In the genomic region with DNA sequence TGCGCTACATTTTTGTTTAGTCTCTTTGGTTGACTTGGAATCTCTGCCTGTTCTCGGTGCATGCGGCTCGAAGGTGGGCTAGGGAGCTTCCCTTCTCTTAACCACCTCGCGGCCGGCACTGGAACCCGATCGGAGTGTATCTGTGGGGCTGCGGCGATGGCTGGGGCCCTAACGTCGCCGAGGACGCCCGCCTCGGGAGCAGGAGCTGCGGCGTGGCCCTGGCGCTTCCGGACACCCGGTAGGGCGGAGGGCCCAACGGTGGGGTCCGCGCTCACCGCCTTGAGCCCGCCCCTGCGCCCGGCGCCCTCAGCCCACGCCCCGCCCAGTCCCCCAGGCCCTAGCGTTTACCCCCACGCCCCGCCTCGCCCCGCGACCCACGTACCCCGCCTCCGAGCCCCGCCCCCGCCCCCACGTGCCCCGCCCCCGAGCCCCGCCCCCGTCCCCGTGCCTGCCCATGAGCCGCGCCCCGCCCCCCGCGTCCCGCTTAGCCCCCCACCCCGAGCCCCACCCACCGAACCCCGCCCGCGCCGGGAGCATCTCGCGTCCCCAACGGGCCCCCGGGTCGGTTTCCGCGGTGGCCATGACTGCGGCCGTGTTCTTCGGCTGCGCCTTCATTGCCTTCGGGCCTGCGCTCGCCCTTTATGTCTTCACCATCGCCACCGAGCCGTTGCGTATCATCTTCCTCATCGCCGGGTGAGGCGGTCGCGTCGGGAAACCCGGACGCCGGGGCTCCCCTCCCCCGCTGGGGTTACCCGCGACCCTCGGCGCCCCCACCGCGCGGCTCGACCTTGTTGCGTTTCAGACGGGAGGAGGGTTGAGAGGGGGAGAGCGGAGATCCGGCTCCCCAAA, we compare ENCODE assay signal across 1 cellular context.
TF ChIP-seq lines count a peak whose summit lies in the region.

Gene APH1B (plus strand): TSS at position 562 of the 849 bp plus-strand sequence. CDS start 19 bp downstream, at position 581.

TF ChIP-seq in HepG2, 621 proteins besides CTCF, POLR2A, EP300 and RAD21 (continued from another document and continues in another):
- TF ChIP-seq PRMT3 (CRISPR knock-in tag; IDR thresholded peaks at IDR 0.05; ENCODE audit: borderline replicate concordance, low read depth) = no peak
- no peak for TF ChIP-seq RXRB (CRISPR knock-in tag; IDR thresholded peaks at IDR 0.05; ENCODE audit: borderline replicate concordance)
- TF ChIP-seq ZFP36L2 (CRISPR knock-in tag; IDR thresholded peaks at IDR 0.05) = no peak
- TF ChIP-seq, protein P1, sequence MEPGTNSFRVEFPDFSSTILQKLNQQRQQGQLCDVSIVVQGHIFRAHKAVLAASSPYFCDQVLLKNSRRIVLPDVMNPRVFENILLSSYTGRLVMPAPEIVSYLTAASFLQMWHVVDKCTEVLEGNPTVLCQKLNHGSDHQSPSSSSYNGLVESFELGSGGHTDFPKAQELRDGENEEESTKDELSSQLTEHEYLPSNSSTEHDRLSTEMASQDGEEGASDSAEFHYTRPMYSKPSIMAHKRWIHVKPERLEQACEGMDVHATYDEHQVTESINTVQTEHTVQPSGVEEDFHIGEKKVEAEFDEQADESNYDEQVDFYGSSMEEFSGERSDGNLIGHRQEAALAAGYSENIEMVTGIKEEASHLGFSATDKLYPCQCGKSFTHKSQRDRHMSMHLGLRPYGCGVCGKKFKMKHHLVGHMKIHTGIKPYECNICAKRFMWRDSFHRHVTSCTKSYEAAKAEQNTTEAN (CRISPR knock-in tag; conservative IDR thresholded peaks at IDR 0.05) = no peak
- TF ChIP-seq KAT7 (CRISPR knock-in tag; IDR thresholded peaks at IDR 0.05; ENCODE audit: borderline replicate concordance) = 0 out of 2 replicates have a peak, but pooled peaks have one; percentile 40
- TF ChIP-seq ZFP1 (CRISPR knock-in tag; IDR thresholded peaks at IDR 0.05) = no peak
- peak; percentile 51 for TF ChIP-seq HNRNPK (IDR thresholded peaks at IDR 0.05; ENCODE audit: low read depth, low read length, poor library complexity, severe bottlenecking)
- TF ChIP-seq FOXO1 (CRISPR knock-in tag; IDR thresholded peaks at IDR 0.05) = no peak
- TF ChIP-seq HNRNPLL (IDR thresholded peaks at IDR 0.05; ENCODE audit: low read depth, low read length, poor library complexity, severe bottlenecking) = peak; percentile 46
- no peak for TF ChIP-seq ZBTB21 (CRISPR knock-in tag; IDR thresholded peaks at IDR 0.05)
- TF ChIP-seq ZNF577 (CRISPR knock-in tag; IDR thresholded peaks at IDR 0.05; ENCODE audit: borderline replicate concordance, low read depth) = no peak
- 0 out of 2 replicates have a peak, but pooled peaks have one; percentile 38 for TF ChIP-seq ZNF605 (CRISPR knock-in tag; IDR thresholded peaks at IDR 0.05)
- no peak for TF ChIP-seq MAZ (IDR thresholded peaks at IDR 0.05; ENCODE audit: borderline replicate concordance, low read depth, low read length)
- no peak for TF ChIP-seq MAZ (CRISPR knock-in tag; IDR thresholded peaks at IDR 0.05; ENCODE audit: low read depth)
- TF ChIP-seq, protein P2, sequence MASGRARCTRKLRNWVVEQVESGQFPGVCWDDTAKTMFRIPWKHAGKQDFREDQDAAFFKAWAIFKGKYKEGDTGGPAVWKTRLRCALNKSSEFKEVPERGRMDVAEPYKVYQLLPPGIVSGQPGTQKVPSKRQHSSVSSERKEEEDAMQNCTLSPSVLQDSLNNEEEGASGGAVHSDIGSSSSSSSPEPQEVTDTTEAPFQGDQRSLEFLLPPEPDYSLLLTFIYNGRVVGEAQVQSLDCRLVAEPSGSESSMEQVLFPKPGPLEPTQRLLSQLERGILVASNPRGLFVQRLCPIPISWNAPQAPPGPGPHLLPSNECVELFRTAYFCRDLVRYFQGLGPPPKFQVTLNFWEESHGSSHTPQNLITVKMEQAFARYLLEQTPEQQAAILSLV (CRISPR knock-in tag; IDR thresholded peaks at IDR 0.05; ENCODE audit: borderline replicate concordance) = no peak
- no peak for TF ChIP-seq ZEB1 (IDR thresholded peaks at IDR 0.05; ENCODE audit: insufficient replicate concordance, low read depth)
- no peak for TF ChIP-seq GMEB1 (CRISPR knock-in tag; IDR thresholded peaks at IDR 0.05; ENCODE audit: borderline replicate concordance)
- no peak for TF ChIP-seq ADNP (CRISPR knock-in tag; IDR thresholded peaks at IDR 0.05)
- TF ChIP-seq, protein P3, sequence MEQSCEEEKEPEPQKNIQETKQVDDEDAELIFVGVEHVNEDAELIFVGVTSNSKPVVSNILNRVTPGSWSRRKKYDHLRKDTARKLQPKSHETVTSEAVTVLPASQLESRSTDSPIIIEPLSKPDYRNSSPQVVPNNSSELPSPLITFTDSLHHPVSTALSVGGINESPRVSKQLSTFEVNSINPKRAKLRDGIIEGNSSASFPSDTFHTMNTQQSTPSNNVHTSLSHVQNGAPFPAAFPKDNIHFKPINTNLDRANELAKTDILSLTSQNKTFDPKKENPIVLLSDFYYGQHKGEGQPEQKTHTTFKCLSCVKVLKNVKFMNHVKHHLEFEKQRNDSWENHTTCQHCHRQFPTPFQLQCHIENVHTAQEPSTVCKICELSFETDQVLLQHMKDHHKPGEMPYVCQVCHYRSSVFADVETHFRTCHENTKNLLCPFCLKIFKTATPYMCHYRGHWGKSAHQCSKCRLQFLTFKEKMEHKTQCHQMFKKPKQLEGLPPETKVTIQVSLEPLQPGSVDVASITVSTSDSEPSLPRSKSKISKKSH (CRISPR knock-in tag; IDR thresholded peaks at IDR 0.05; ENCODE audit: borderline replicate concordance) = no peak
- no peak for TF ChIP-seq CCAR2 (optimal IDR thresholded peaks at IDR 0.05; ENCODE audit: low read depth, low read length)
- TF ChIP-seq CBX1 (IDR thresholded peaks at IDR 0.05; ENCODE audit: low read depth) = no peak
- no peak for TF ChIP-seq NAIF1 (CRISPR knock-in tag; IDR thresholded peaks at IDR 0.05; ENCODE audit: borderline replicate concordance)
- TF ChIP-seq, protein P4, sequence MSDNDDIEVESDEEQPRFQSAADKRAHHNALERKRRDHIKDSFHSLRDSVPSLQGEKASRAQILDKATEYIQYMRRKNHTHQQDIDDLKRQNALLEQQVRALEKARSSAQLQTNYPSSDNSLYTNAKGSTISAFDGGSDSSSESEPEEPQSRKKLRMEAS (IDR thresholded peaks at IDR 0.05) = peak; percentile 78
- no peak for TF ChIP-seq RARA (CRISPR knock-in tag; IDR thresholded peaks at IDR 0.05)
- no peak for TF ChIP-seq ARNTL (CRISPR knock-in tag; IDR thresholded peaks at IDR 0.05)
- TF ChIP-seq ZNF224 (CRISPR knock-in tag; IDR thresholded peaks at IDR 0.05) = no peak
- peak; percentile 75 for TF ChIP-seq GABPB1 (CRISPR knock-in tag; IDR thresholded peaks at IDR 0.05)
- TF ChIP-seq SMAD9 (CRISPR knock-in tag; IDR thresholded peaks at IDR 0.05) = no peak
- no peak for TF ChIP-seq HNF4G (IDR thresholded peaks at IDR 0.05; ENCODE audit: borderline replicate concordance, low read depth, low read length)
- TF ChIP-seq HNF4G (CRISPR knock-in tag; IDR thresholded peaks at IDR 0.05; ENCODE audit: borderline replicate concordance, low read depth) = no peak
- TF ChIP-seq, protein P5, sequence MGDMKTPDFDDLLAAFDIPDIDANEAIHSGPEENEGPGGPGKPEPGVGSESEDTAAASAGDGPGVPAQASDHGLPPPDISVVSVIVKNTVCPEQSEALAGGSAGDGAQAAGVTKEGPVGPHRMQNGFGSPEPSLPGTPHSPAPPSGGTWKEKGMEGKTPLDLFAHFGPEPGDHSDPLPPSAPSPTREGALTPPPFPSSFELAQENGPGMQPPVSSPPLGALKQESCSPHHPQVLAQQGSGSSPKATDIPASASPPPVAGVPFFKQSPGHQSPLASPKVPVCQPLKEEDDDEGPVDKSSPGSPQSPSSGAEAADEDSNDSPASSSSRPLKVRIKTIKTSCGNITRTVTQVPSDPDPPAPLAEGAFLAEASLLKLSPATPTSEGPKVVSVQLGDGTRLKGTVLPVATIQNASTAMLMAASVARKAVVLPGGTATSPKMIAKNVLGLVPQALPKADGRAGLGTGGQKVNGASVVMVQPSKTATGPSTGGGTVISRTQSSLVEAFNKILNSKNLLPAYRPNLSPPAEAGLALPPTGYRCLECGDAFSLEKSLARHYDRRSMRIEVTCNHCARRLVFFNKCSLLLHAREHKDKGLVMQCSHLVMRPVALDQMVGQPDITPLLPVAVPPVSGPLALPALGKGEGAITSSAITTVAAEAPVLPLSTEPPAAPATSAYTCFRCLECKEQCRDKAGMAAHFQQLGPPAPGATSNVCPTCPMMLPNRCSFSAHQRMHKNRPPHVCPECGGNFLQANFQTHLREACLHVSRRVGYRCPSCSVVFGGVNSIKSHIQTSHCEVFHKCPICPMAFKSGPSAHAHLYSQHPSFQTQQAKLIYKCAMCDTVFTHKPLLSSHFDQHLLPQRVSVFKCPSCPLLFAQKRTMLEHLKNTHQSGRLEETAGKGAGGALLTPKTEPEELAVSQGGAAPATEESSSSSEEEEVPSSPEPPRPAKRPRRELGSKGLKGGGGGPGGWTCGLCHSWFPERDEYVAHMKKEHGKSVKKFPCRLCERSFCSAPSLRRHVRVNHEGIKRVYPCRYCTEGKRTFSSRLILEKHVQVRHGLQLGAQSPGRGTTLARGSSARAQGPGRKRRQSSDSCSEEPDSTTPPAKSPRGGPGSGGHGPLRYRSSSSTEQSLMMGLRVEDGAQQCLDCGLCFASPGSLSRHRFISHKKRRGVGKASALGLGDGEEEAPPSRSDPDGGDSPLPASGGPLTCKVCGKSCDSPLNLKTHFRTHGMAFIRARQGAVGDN (CRISPR knock-in tag; IDR thresholded peaks at IDR 0.05) = peak; percentile 87
- no peak for TF ChIP-seq ZNF3 (CRISPR knock-in tag; IDR thresholded peaks at IDR 0.05)
- no peak for TF ChIP-seq RBAK (CRISPR knock-in tag; IDR thresholded peaks at IDR 0.05)
- TF ChIP-seq, protein P6, sequence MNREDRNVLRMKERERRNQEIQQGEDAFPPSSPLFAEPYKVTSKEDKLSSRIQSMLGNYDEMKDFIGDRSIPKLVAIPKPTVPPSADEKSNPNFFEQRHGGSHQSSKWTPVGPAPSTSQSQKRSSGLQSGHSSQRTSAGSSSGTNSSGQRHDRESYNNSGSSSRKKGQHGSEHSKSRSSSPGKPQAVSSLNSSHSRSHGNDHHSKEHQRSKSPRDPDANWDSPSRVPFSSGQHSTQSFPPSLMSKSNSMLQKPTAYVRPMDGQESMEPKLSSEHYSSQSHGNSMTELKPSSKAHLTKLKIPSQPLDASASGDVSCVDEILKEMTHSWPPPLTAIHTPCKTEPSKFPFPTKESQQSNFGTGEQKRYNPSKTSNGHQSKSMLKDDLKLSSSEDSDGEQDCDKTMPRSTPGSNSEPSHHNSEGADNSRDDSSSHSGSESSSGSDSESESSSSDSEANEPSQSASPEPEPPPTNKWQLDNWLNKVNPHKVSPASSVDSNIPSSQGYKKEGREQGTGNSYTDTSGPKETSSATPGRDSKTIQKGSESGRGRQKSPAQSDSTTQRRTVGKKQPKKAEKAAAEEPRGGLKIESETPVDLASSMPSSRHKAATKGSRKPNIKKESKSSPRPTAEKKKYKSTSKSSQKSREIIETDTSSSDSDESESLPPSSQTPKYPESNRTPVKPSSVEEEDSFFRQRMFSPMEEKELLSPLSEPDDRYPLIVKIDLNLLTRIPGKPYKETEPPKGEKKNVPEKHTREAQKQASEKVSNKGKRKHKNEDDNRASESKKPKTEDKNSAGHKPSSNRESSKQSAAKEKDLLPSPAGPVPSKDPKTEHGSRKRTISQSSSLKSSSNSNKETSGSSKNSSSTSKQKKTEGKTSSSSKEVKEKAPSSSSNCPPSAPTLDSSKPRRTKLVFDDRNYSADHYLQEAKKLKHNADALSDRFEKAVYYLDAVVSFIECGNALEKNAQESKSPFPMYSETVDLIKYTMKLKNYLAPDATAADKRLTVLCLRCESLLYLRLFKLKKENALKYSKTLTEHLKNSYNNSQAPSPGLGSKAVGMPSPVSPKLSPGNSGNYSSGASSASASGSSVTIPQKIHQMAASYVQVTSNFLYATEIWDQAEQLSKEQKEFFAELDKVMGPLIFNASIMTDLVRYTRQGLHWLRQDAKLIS (CRISPR knock-in tag; IDR thresholded peaks at IDR 0.05) = no peak
- no peak for TF ChIP-seq TIGD3 (CRISPR knock-in tag; IDR thresholded peaks at IDR 0.05; ENCODE audit: borderline replicate concordance)
- TF ChIP-seq FLYWCH1 (CRISPR knock-in tag; IDR thresholded peaks at IDR 0.05) = no peak
- TF ChIP-seq PLRG1 (conservative IDR thresholded peaks at IDR 0.05) = no peak
- TF ChIP-seq, protein P7, sequence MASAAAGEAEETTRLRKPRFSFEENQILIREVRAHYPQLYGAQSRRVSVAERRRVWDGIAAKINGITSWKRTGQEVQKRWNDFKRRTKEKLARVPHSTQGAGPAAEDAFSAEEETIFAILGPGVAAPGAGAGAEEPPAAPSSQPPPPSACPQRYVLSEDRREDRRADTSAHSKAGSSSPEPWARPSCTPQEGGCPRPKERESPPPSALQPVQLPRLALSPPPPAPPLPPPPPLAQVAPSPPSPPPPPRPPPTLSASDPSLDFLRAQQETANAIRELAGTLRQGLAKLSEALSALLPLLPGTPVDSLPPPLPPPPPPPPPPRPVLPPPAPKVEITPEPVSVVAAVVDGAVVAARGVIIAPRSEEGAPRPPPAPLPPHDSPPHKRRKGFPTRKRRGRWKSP (CRISPR knock-in tag; IDR thresholded peaks at IDR 0.05) = no peak
- no peak for TF ChIP-seq ZNF772 (CRISPR knock-in tag; IDR thresholded peaks at IDR 0.05)
- no peak for TF ChIP-seq XRCC5 (optimal IDR thresholded peaks at IDR 0.05; ENCODE audit: low read length)
- TF ChIP-seq KDM1A (CRISPR knock-in tag; IDR thresholded peaks at IDR 0.05) = no peak
- TF ChIP-seq SP1 (IDR thresholded peaks at IDR 0.05) = no peak
- no peak for TF ChIP-seq SP1 (CRISPR knock-in tag; IDR thresholded peaks at IDR 0.05)
- TF ChIP-seq ZNF598 (CRISPR knock-in tag; IDR thresholded peaks at IDR 0.05; ENCODE audit: borderline replicate concordance) = no peak
- TF ChIP-seq ZFP82 (CRISPR knock-in tag; IDR thresholded peaks at IDR 0.05; ENCODE audit: borderline replicate concordance) = 0 out of 2 replicates have a peak, but pooled peaks have one; percentile 61
- TF ChIP-seq ZNF790 (CRISPR knock-in tag; IDR thresholded peaks at IDR 0.05; ENCODE audit: borderline replicate concordance) = no peak
